8 cellular contexts compared by ENCODE assay signal in the genomic region with DNA sequence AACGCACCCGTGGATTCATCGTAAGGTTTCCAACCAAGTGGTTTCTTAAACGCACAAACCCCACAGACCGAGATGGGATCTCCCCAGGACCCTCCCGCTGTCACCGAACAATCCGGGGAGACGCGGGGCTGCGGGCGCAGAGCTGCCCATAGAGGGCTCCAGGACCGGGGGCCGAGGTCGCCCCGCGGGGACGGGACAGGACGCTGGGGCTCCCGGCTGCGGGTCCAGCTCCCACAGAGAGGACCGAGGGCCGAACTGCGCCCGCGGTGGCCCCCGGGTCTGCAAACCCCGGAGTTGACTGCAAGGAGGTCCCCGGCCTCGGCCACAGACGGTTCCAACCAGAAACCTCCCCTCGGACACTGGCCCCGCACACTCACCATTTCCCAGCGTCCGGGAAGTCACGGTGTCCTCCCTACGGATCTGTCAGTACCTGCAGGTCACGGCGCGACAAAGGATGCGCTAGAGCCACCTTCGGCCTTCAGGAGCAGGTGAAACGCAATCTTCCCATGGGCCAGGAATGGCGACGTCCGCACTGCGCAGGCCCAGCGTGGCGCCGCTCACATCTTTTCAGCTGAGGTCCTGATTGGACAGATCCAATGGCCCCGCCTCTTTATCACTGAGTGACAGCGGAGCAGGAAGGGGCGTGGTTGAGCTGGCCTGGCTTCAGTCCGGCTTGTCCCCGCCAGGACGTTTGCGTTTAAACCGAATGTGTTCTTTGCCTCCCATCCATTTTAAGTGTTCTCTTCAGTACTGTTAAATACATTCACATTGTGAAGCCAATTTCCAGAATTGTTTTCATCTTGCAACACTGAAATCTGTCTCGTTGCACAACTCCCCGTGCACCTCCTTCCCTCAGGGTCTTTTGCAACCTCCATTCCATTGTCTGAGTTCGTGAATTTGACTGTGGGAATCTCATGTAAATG. TPM values are rescaled to one million over a fixed set of nuclear protein-coding genes. Genes with fewer than 3 reads are reported as not detected.
DNase-seq lines count a peak whose midpoint lies in the region; ATAC-seq and TF ChIP-seq lines count a peak whose summit lies in the region.

A gene (minus strand): TSS at position 534 of the 923 bp plus-strand sequence. CDS start 154 bp downstream, at position 380.

- DNase-seq in GM04504 (ENCODE audit: low read depth) = peak; percentile 82
- DNase-seq in MV-4-11 (lab: John Stamatoyannopoulos, UW) = peak; percentile 75
- DNase-seq in head of caudate nucleus = peak; percentile 90 to 98 (median 95)
- peak; percentile 99 for DNase-seq in osteoblast (ENCODE audit: insufficient read length, low spot score, missing footprints)
- peak; percentile 79 for DNase-seq in thoracic aorta (ENCODE audit: low spot score)

- POLR2A ChIA-PET in HEK293 (lab: Yijun Ruan, JAX) = interaction anchor here (0.6 to 2.9 kb wide), 11 partner anchors 43 to 367 kb away, joined by 3 to 29 read pairs (median 4); a partner anchor contains a TSS

- TF ChIP-seq CTCF in HEK293 (tag by site-specific recombination; IDR thresholded peaks at IDR 0.05) = no peak; the same call in 1 of the 2 replicates
- peak; percentile 13 for TF ChIP-seq CTCF in osteoblast (IDR thresholded peaks at IDR 0.05; ENCODE audit: extremely low read depth, low read depth, low read length)
- TF ChIP-seq CTCF in thoracic aorta (IDR thresholded peaks at IDR 0.05) = no peak

- H3K4me1 ChIP-seq in HEK293 (ENCODE audit: control insufficient read depth, insufficient read depth, low read length) (no peaks in the 10 kb centered on the region), osteoblast (ENCODE audit: insufficient read depth, low read length) (peaks cover 6% of the 10 kb centered on the region), thoracic aorta (ENCODE audit: control insufficient read depth in 1 of 2, low read depth in 2 of 2) (peaks cover 7 to 15% of the 10 kb centered on the region in 2 donors)

- peak within 1 kb of the TSS; percentile 82 for H3K4me2 ChIP-seq in osteoblast (ENCODE audit: insufficient read depth, low read length)

- peaks cover 20 to 35% of the 10 kb centered on the region in 2 experiments; a peak in 2 of 3 replicates for H3K36me3 ChIP-seq in HEK293 (ENCODE audit: control insufficient read depth in 2 of 2, insufficient read depth in 1 of 2, low read length in 2 of 2)
- peaks cover under 1% of the 10 kb centered on the region for H3K36me3 ChIP-seq in osteoblast (ENCODE audit: insufficient read depth, low read length)
- H3K36me3 ChIP-seq in thoracic aorta = peaks cover 11% of the 10 kb centered on the region

- peak within 1 kb of the TSS; percentile 99 for H2AFZ ChIP-seq in osteoblast (ENCODE audit: low read length)

- CTCF ChIA-PET in HEK293 (lab: Yijun Ruan, JAX) = interaction anchor here (0.7 kb wide), 1 partner anchor 225 kb away, joined by 3 read pairs; no protein-coding TSS in a partner anchor

- peak within 1 kb of the TSS; percentile 93 for H3K27ac Mint-ChIP-seq in activated naive CD8-positive, alpha-beta T cell

- H3K4me3 ChIP-seq in HEK293 (ENCODE audit: low read depth, low read length) = peak within 1 kb of the TSS; percentile 96
- peak within 1 kb of the TSS; percentile 94 for H3K4me3 ChIP-seq in osteoblast (ENCODE audit: insufficient read depth, low read length)
- H3K4me3 ChIP-seq in thoracic aorta = peak within 1 kb of the TSS; percentile 93

- H4K20me1 ChIP-seq in osteoblast (ENCODE audit: insufficient read depth, low read length) = peaks cover 4% of the 10 kb centered on the region

- H3K27me3 Mint-ChIP-seq in activated naive CD8-positive, alpha-beta T cell = no peaks in the 10 kb centered on the region

- H3K27me3 ChIP-seq in osteoblast (ENCODE audit: insufficient read depth, low read length) (no peaks in the 10 kb centered on the region), thoracic aorta (replicated peaks; ENCODE audit: insufficient read depth) (no peaks in the 10 kb centered on the region)

- peaks cover 7% of the 10 kb centered on the region for H3K9me3 Mint-ChIP-seq in activated naive CD8-positive, alpha-beta T cell (ENCODE audit: low read depth)

- intact Hi-C loops in head of caudate nucleus (cut with DNase I) = no loop called here

- H3K9me3 ChIP-seq in HEK293 (ENCODE audit: control insufficient read depth, insufficient read depth, low read depth, low read length) (peaks cover 2% of the 10 kb centered on the region; the same call in 1 of the 2 replicates), osteoblast (ENCODE audit: low read depth, low read length) (no peaks in the 10 kb centered on the region), thoracic aorta (peaks cover 27% of the 10 kb centered on the region)

- peak; percentile 100 for ATAC-seq in SK-N-SH treated with all-trans-retinoic acid at 6 μM for 48 hours
- ATAC-seq in thoracic aorta (ENCODE audit: insufficient number of reproducible peaks, low FRiP score, low read depth) = peak; percentile 94

- peaks cover 18% of the 10 kb centered on the region for H3K36me3 Mint-ChIP-seq in activated naive CD8-positive, alpha-beta T cell

- H3K4me1 Mint-ChIP-seq in activated naive CD8-positive, alpha-beta T cell (ENCODE audit: low read depth) = peaks cover 31% of the 10 kb centered on the region

- peak within 1 kb of the TSS; percentile 27; the same call in 1 of the 2 replicates for H3K27ac ChIP-seq in HEK293 (ENCODE audit: extremely low read depth, low read depth, low read length)
- H3K27ac ChIP-seq in osteoblast (ENCODE audit: low read depth, low read length) = peak within 1 kb of the TSS; percentile 75
- H3K27ac ChIP-seq in thoracic aorta = peak within 1 kb of the TSS; percentile 50 to 56

- H3K4me3 Mint-ChIP-seq in activated naive CD8-positive, alpha-beta T cell = peak within 1 kb of the TSS; percentile 98

- peaks cover 48% of the 10 kb centered on the region for H3K79me2 ChIP-seq in osteoblast (ENCODE audit: insufficient read depth, low read length)

TF ChIP-seq in HEK293, 187 proteins besides CTCF, POLR2A, EP300 and RAD21 (continues in another document):
- TF ChIP-seq ZIC2 (tag by site-specific recombination; IDR thresholded peaks at IDR 0.05) = peak; percentile 43
- TF ChIP-seq ZNF335 (tag by site-specific recombination; conservative IDR thresholded peaks at IDR 0.05) = peak; percentile 84
- TF ChIP-seq ZNF146 (tag by site-specific recombination; IDR thresholded peaks at IDR 0.05) = no peak
- TF ChIP-seq ZNF174 (tag by site-specific recombination; IDR thresholded peaks at IDR 0.05) = no peak
- TF ChIP-seq ZNF707 (tag by site-specific recombination; IDR thresholded peaks at IDR 0.05) = no peak
- TF ChIP-seq ZNF433 (tag by site-specific recombination; IDR thresholded peaks at IDR 0.05; ENCODE audit: low read depth) = no peak
- no peak for TF ChIP-seq ZNF350 (tag by site-specific recombination; IDR thresholded peaks at IDR 0.05)
- no peak for TF ChIP-seq ZNF621 (tag by site-specific recombination; IDR thresholded peaks at IDR 0.05)
- no peak for TF ChIP-seq MYNN (tag by site-specific recombination; IDR thresholded peaks at IDR 0.05; ENCODE audit: borderline replicate concordance)

TF ChIP-seq in SK-N-SH treated with all-trans-retinoic acid at 6 μM for 48 hours, 23 proteins besides CTCF, POLR2A, EP300 and RAD21 (continues in another document):
- TF ChIP-seq ARNTL (CRISPR knock-in tag; IDR thresholded peaks at IDR 0.05; ENCODE audit: borderline replicate concordance, low read depth) = no peak
- no peak for TF ChIP-seq ZNF70 (CRISPR knock-in tag; IDR thresholded peaks at IDR 0.05)
- TF ChIP-seq SNAI2 (CRISPR knock-in tag; IDR thresholded peaks at IDR 0.05) = no peak
- no peak for TF ChIP-seq TOX (CRISPR knock-in tag; IDR thresholded peaks at IDR 0.05; ENCODE audit: borderline replicate concordance)
- TF ChIP-seq ZFP3 (CRISPR knock-in tag; IDR thresholded peaks at IDR 0.05) = no peak
- TF ChIP-seq, protein P1, sequence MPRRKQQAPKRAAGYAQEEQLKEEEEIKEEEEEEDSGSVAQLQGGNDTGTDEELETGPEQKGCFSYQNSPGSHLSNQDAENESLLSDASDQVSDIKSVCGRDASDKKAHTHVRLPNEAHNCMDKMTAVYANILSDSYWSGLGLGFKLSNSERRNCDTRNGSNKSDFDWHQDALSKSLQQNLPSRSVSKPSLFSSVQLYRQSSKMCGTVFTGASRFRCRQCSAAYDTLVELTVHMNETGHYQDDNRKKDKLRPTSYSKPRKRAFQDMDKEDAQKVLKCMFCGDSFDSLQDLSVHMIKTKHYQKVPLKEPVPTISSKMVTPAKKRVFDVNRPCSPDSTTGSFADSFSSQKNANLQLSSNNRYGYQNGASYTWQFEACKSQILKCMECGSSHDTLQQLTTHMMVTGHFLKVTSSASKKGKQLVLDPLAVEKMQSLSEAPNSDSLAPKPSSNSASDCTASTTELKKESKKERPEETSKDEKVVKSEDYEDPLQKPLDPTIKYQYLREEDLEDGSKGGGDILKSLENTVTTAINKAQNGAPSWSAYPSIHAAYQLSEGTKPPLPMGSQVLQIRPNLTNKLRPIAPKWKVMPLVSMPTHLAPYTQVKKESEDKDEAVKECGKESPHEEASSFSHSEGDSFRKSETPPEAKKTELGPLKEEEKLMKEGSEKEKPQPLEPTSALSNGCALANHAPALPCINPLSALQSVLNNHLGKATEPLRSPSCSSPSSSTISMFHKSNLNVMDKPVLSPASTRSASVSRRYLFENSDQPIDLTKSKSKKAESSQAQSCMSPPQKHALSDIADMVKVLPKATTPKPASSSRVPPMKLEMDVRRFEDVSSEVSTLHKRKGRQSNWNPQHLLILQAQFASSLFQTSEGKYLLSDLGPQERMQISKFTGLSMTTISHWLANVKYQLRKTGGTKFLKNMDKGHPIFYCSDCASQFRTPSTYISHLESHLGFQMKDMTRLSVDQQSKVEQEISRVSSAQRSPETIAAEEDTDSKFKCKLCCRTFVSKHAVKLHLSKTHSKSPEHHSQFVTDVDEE (CRISPR knock-in tag; IDR thresholded peaks at IDR 0.05) = no peak
- TF ChIP-seq, protein P2, sequence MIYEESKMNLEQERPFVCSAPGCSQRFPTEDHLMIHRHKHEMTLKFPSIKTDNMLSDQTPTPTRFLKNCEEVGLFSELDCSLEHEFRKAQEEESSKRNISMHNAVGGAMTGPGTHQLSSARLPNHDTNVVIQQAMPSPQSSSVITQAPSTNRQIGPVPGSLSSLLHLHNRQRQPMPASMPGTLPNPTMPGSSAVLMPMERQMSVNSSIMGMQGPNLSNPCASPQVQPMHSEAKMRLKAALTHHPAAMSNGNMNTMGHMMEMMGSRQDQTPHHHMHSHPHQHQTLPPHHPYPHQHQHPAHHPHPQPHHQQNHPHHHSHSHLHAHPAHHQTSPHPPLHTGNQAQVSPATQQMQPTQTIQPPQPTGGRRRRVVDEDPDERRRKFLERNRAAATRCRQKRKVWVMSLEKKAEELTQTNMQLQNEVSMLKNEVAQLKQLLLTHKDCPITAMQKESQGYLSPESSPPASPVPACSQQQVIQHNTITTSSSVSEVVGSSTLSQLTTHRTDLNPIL (CRISPR knock-in tag; IDR thresholded peaks at IDR 0.05; ENCODE audit: low read depth) = no peak
- no peak for TF ChIP-seq ZFP30 (CRISPR knock-in tag; IDR thresholded peaks at IDR 0.05)
- TF ChIP-seq PPARA (CRISPR knock-in tag; IDR thresholded peaks at IDR 0.05; ENCODE audit: borderline replicate concordance) = no peak
- no peak for TF ChIP-seq ZNF8 (CRISPR knock-in tag; IDR thresholded peaks at IDR 0.05)

RNA-seq across cellular contexts. Expression of the gene that starts here (rescaled TPM):
- total RNA-seq in osteoblast (6.5 and 7.4 TPM in 2 replicates), thoracic aorta (10 to 100 TPM in 1 of 2 donors, 1 to 10 TPM in 1; 6.9 to 11.6 TPM)

Comparison
In these comparisons a context has a peak if more than half of its experiments do, and no peak if none do; other contexts are left out.
1. Peak in every context shown above with its lines: DNase-seq, ATAC-seq, H3K4me3 ChIP-seq and H3K27ac ChIP-seq.